8 cellular contexts compared by ENCODE assay signal in genomic region chr5:39076757-39077475, GRCh38. TPM values are rescaled to one million over a fixed set of nuclear protein-coding genes. Genes with fewer than 3 reads are reported as not detected.
A peak's percentile ranks its signal among the peaks of the same experiment; 100 is the strongest.
DNase-seq lines count a peak whose midpoint lies in the region; ATAC-seq and TF ChIP-seq lines count a peak whose summit lies in the region.

No MANE protein-coding gene starts in this region.

- ATAC-seq in GM18870 (IDR thresholded peaks at IDR 0.05; ENCODE audit: unreplicated experiment): peak; percentile 38
- ATAC-seq in activated naive CD8-positive, alpha-beta T cell treated with anti-CD3 and anti-CD28 coated beads, Interleukin-2, amount 10 ng/mL, durations not matched to agents 7 days and 5 days (ENCODE audit: low read depth): no peak

- H3K27me3 Mint-ChIP-seq in IgD-negative memory B cell: peaks cover 2% of the 10 kb centered on the region
- peaks cover 32% of the 10 kb centered on the region for H3K27me3 Mint-ChIP-seq in activated naive CD8-positive, alpha-beta T cell treated with anti-CD3 and anti-CD28 coated beads, Interleukin-2, amount 10 ng/mL, durations not matched to agents 7 days and 5 days

- peaks cover 27% of the 10 kb centered on the region for H3K79me2 ChIP-seq in osteoblast (ENCODE audit: insufficient read depth, low read length)

- H3K27ac Mint-ChIP-seq in IgD-negative memory B cell: peak overlapping the region; percentile 1 to 83 (median 62)
- H3K27ac Mint-ChIP-seq in activated naive CD8-positive, alpha-beta T cell treated with anti-CD3 and anti-CD28 coated beads, Interleukin-2, amount 10 ng/mL, durations not matched to agents 7 days and 5 days: peak overlapping the region; percentile 47

- H2AFZ ChIP-seq in osteoblast (ENCODE audit: low read length): no peak overlapping the region

- H3K4me3 ChIP-seq in osteoblast (ENCODE audit: insufficient read depth, low read length): no peak overlapping the region
- H3K4me3 ChIP-seq in prostate gland: no peak overlapping the region

- H3K27me3 ChIP-seq in osteoblast (ENCODE audit: insufficient read depth, low read length) (peaks cover 10% of the 10 kb centered on the region), prostate gland (replicated peaks; ENCODE audit: insufficient read depth) (no peaks in the 10 kb centered on the region)

- TF ChIP-seq CTCF in osteoblast (IDR thresholded peaks at IDR 0.05; ENCODE audit: extremely low read depth, low read depth, low read length) (no peak), prostate gland (IDR thresholded peaks at IDR 0.05) (no peak)

- H4K20me1 ChIP-seq in osteoblast (ENCODE audit: insufficient read depth, low read length): peaks cover 15% of the 10 kb centered on the region

- peak overlapping the region; percentile 58 to 72 (median 68) for H3K4me3 Mint-ChIP-seq in IgD-negative memory B cell
- peak overlapping the region; percentile 56 for H3K4me3 Mint-ChIP-seq in activated naive CD8-positive, alpha-beta T cell treated with anti-CD3 and anti-CD28 coated beads, Interleukin-2, amount 10 ng/mL, durations not matched to agents 7 days and 5 days

- H3K4me1 ChIP-seq in osteoblast (ENCODE audit: insufficient read depth, low read length) (peaks cover 24% of the 10 kb centered on the region), prostate gland (replicated peaks) (peaks cover under 1% of the 10 kb centered on the region)

- H3K4me1 Mint-ChIP-seq in IgD-negative memory B cell: peaks cover 25 to 35% (median 35%) of the 10 kb centered on the region in 3 donors
- peaks cover 27% of the 10 kb centered on the region for H3K4me1 Mint-ChIP-seq in activated naive CD8-positive, alpha-beta T cell treated with anti-CD3 and anti-CD28 coated beads, Interleukin-2, amount 10 ng/mL, durations not matched to agents 7 days and 5 days

- no peak for TF ChIP-seq POLR2A in prostate gland (IDR thresholded peaks at IDR 0.05)

- H3K9me3 Mint-ChIP-seq in IgD-negative memory B cell: no peaks in the 10 kb centered on the region
- H3K9me3 Mint-ChIP-seq in activated naive CD8-positive, alpha-beta T cell treated with anti-CD3 and anti-CD28 coated beads, Interleukin-2, amount 10 ng/mL, durations not matched to agents 7 days and 5 days: no peaks in the 10 kb centered on the region

- intact Hi-C loops in prostate gland (cut with DNase I): loop anchor here (5.0 to 10.0 kb wide), 2 partner anchors 230 to 632 kb away; partner anchors contain the start of gene OSMR

- POLR2A ChIA-PET in activated naive CD8-positive, alpha-beta T cell treated with anti-CD3 and anti-CD28 coated beads, Interleukin-2, amount 10 ng/mL, durations not matched to agents 7 days and 5 days (lab: Charles Lee): no interaction called here

- H3K9me3 ChIP-seq in osteoblast (ENCODE audit: low read depth, low read length) (no peaks in the 10 kb centered on the region), prostate gland (no peaks in the 10 kb centered on the region)

- WGBS in prostate gland: 33% methylated on average over 4 of the region's 4 CpGs

- H3K36me3 ChIP-seq in osteoblast (ENCODE audit: insufficient read depth, low read length) (no peaks in the 10 kb centered on the region), prostate gland (no peaks in the 10 kb centered on the region)

- peak overlapping the region; percentile 37 for H3K4me2 ChIP-seq in osteoblast (ENCODE audit: insufficient read depth, low read length)

- DNase-seq in A172 (ENCODE audit: low spot score) (peak; percentile 54), osteoblast (ENCODE audit: insufficient read length, low spot score, missing footprints) (peak; percentile 71), prostate gland (ENCODE audit: low spot score) (no peak), cerebellum (ENCODE audit: low spot score) (no peak), DMS153 (lab: John Stamatoyannopoulos, UW) (no peak)
- DNase-seq in activated naive CD8-positive, alpha-beta T cell treated with anti-CD3 and anti-CD28 coated beads, Interleukin-2, amount 10 ng/mL, durations not matched to agents 7 days and 5 days: no peak

- H3K27ac ChIP-seq in osteoblast (ENCODE audit: low read depth, low read length): no peak overlapping the region
- H3K27ac ChIP-seq in prostate gland: no peak overlapping the region

- H3K36me3 Mint-ChIP-seq in IgD-negative memory B cell: no peaks in the 10 kb centered on the region
- H3K36me3 Mint-ChIP-seq in activated naive CD8-positive, alpha-beta T cell treated with anti-CD3 and anti-CD28 coated beads, Interleukin-2, amount 10 ng/mL, durations not matched to agents 7 days and 5 days: peaks cover 7% of the 10 kb centered on the region

RNA-seq across cellular contexts. Expression of gene RICTOR, which starts 2.7 kb away (rescaled TPM):
- 18.7 and 21.0 TPM in 2 replicates for total RNA-seq in A172 (2014; rRNA removed; shearing (Covaris generic))
- 11.8 TPM for polyA plus RNA-seq in IgD-negative memory B cell
- 10 to 100 TPM; 55.6 to 64.8 TPM for total RNA-seq in activated naive CD8-positive, alpha-beta T cell treated with anti-CD3 and anti-CD28 coated beads, Interleukin-2, amount 10 ng/mL, durations not matched to agents 7 days and 5 days
- total RNA-seq in osteoblast (46.7 and 50.7 TPM in 2 replicates), prostate gland (10 to 100 TPM; 21.5 to 36.8 TPM), cerebellum (90.4 TPM)

Comparison
In these comparisons a context has a peak if more than half of its experiments do, and no peak if none do; other contexts are left out.
1. DNase-seq: peak in A172 (single experiment) and osteoblast (single experiment); none in activated naive CD8-positive, alpha-beta T cell treated with anti-CD3 and anti-CD28 coated beads, Interleukin-2, amount 10 ng/mL, durations not matched to agents 7 days and 5 days (single experiment), prostate gland (single experiment), cerebellum (single experiment) and DMS153 (single experiment).